Comparison of ENCODE assay signal across 8 cellular contexts in genomic region chr1:183842817-183843187, GRCh38. TPM values are rescaled to one million over a fixed set of nuclear protein-coding genes. Genes with fewer than 3 reads are reported as not detected.
DNase-seq lines count a peak whose midpoint lies in the region; ATAC-seq and TF ChIP-seq lines count a peak whose summit lies in the region.
"Had no signal": no experiment of that assay in that cellular context is flagged by ENCODE, and none has a peak within 500 bp of the region (broad histone marks: within the 10 kb centered on the region; RNA-seq: fewer than 3 reads in every experiment).

No MANE protein-coding gene starts in this region.

- H3K36me3 ChIP-seq in spleen, result peaks cover 0 to 5% (median 0%) of the 10 kb centered on the region in 6 donors
- no peaks in the 10 kb centered on the region for H3K36me3 ChIP-seq in H7 (replicated peaks; ENCODE audit: control insufficient read depth, insufficient read depth, low read length)

- DNase-seq in activated naive CD8-positive, alpha-beta T cell treated with anti-CD3 and anti-CD28 coated beads for 36 hours, result no peak
- DNase-seq in spleen (no peak), OCI-M1 (lab: John Stamatoyannopoulos, UW) (no peak), H7 (no peak)
- DNase-seq in activated CD8-positive, alpha-beta memory T cell treated with anti-CD3 and anti-CD28 coated beads for 24 hours, result no peak

- peak overlapping the region in 2 of 8 donors; percentile 11 to 14 for H3K4me3 ChIP-seq in spleen
- no peak overlapping the region for H3K4me3 ChIP-seq in H7 (ENCODE audit: insufficient read depth, low read depth, low read length)

- intact Hi-C loops in spleen (cut with DNase I; ENCODE audit: low total_unique reads), result no loop called here

- peak overlapping the region; percentile 81 for H3K27ac Mint-ChIP-seq in activated naive CD8-positive, alpha-beta T cell treated with anti-CD3 and anti-CD28 coated beads for 36 hours

- no peaks in the 10 kb centered on the region for H3K9me3 ChIP-seq in spleen

- H3K36me3 Mint-ChIP-seq in activated naive CD8-positive, alpha-beta T cell treated with anti-CD3 and anti-CD28 coated beads for 36 hours, result no peaks in the 10 kb centered on the region

- peak; percentile 35 for ATAC-seq in GM19328 (IDR thresholded peaks at IDR 0.05; ENCODE audit: unreplicated experiment)
- peak; percentile 34 for ATAC-seq in HG02884 (IDR thresholded peaks at IDR 0.05; ENCODE audit: unreplicated experiment)
- ATAC-seq: Panc1 had no signal

- peaks cover 25% of the 10 kb centered on the region for H3K4me1 Mint-ChIP-seq in activated naive CD8-positive, alpha-beta T cell treated with anti-CD3 and anti-CD28 coated beads for 36 hours

- H3K27me3 Mint-ChIP-seq in activated naive CD8-positive, alpha-beta T cell treated with anti-CD3 and anti-CD28 coated beads for 36 hours, result no peaks in the 10 kb centered on the region

- no peaks in the 10 kb centered on the region for H3K9me3 Mint-ChIP-seq in activated naive CD8-positive, alpha-beta T cell treated with anti-CD3 and anti-CD28 coated beads for 36 hours

- WGBS in spleen, 5 donors, result 37 to 56% (median 41%) methylated on average over 1 of the region's 1 CpG

- peaks cover 11 to 48% (median 31%) of the 10 kb centered on the region in 6 donors for H3K4me1 ChIP-seq in spleen

- no peak for TF ChIP-seq CTCF in spleen (IDR thresholded peaks at IDR 0.05 in 8 of 11, conservative IDR thresholded peaks at IDR 0.05 in 3 of 11)

- no peak for TF ChIP-seq POLR2A in spleen (IDR thresholded peaks at IDR 0.05)

- H3K27ac ChIP-seq in spleen, result peak overlapping the region in 7 of 8 donors; percentile 51 to 75 (median 68)

- peak overlapping the region; percentile 42 for H3K4me3 Mint-ChIP-seq in activated naive CD8-positive, alpha-beta T cell treated with anti-CD3 and anti-CD28 coated beads for 36 hours

- H3K27me3 ChIP-seq in spleen (replicated peaks in 1 of 7) (no peaks in the 10 kb centered on the region), H7 (ENCODE audit: control insufficient read depth, insufficient read depth, low read length) (no peaks in the 10 kb centered on the region)

RNA-seq across cellular contexts. Expression of gene RGL1, which starts 37.9 kb away (rescaled TPM):
- total RNA-seq in activated naive CD8-positive, alpha-beta T cell treated with anti-CD3 and anti-CD28 coated beads for 36 hours, result 1 to 10 TPM; 1.6 to 1.7 TPM
- 100 to 1,000 TPM in 4 of 7 donors, 10 to 100 TPM in 3; 66.7 to 126 (median 102) TPM for total RNA-seq in spleen
- 10 to 100 TPM; 14.3 to 30.2 (median 14.8) TPM for polyA plus RNA-seq in spleen
- total RNA-seq in H7 (2014; rRNA removed; shearing (Covaris generic)), result 2.2 and 3.2 TPM in 2 replicates

Comparison
In these comparisons a context has a peak if more than half of its experiments do, and no peak if none do; other contexts are left out.
1. RNA of gene RGL1, which starts 37.9 kb away (total RNA-seq): 66.7 to 126 TPM in spleen; 2.2 to 3.2 TPM in H7 and 1.6 to 1.7 TPM in activated naive CD8-positive, alpha-beta T cell treated with anti-CD3 and anti-CD28 coated beads for 36 hours; every median in the first group is over 10 times any median in the second.